ENCODE assay signal across 11 cellular contexts in genomic region chr1:230495021-230495550, GRCh38.
"Had no signal": no experiment of that assay in that cellular context is flagged by ENCODE, and none has a peak within 500 bp of the region (broad histone marks: within the 10 kb centered on the region; RNA-seq: fewer than 3 reads in every experiment).

No MANE protein-coding gene starts in this region.

- H3K27ac ChIP-seq: hepatocyte, thoracic aorta had no signal

- DNase-seq: activated CD4-positive, CD25-positive, alpha-beta regulatory T cell treated with anti-CD3 and anti-CD28 coated beads, Interleukin-2, amount 50 U/mL, for 72 hours; activated gamma-delta T cell; activated T-cell treated with anti-CD3 and anti-CD28 coated beads, Interleukin-2, amount 50 U/mL, for 48 hours; cerebellar nuclear complex; dermis blood vessel endothelial cell; endodermal cell; erythroblast; naive B cell; retina had no signal

- H3K4me3 ChIP-seq: hepatocyte, thoracic aorta had no signal
